ENCODE assay signal across 1 cellular context in genomic region chr14:24215495-24216344, GRCh38.
TF ChIP-seq lines count a peak whose summit lies in the region.

Gene MDP1, minus strand, starts transcription at chr14:24216066. Its CDS starts 111 bp downstream, at chr14:24215955.

TF ChIP-seq in HepG2, 621 proteins besides CTCF, POLR2A, EP300 and RAD21 (continued from another document and continues in another):
- TF ChIP-seq SKIL (CRISPR knock-in tag; IDR thresholded peaks at IDR 0.05; ENCODE audit: borderline replicate concordance): no peak; the same call in 1 of the 2 replicates
- TF ChIP-seq EZH2 (conservative IDR thresholded peaks at IDR 0.05; ENCODE audit: low read depth, low read length): no peak
- TF ChIP-seq, protein P1, sequence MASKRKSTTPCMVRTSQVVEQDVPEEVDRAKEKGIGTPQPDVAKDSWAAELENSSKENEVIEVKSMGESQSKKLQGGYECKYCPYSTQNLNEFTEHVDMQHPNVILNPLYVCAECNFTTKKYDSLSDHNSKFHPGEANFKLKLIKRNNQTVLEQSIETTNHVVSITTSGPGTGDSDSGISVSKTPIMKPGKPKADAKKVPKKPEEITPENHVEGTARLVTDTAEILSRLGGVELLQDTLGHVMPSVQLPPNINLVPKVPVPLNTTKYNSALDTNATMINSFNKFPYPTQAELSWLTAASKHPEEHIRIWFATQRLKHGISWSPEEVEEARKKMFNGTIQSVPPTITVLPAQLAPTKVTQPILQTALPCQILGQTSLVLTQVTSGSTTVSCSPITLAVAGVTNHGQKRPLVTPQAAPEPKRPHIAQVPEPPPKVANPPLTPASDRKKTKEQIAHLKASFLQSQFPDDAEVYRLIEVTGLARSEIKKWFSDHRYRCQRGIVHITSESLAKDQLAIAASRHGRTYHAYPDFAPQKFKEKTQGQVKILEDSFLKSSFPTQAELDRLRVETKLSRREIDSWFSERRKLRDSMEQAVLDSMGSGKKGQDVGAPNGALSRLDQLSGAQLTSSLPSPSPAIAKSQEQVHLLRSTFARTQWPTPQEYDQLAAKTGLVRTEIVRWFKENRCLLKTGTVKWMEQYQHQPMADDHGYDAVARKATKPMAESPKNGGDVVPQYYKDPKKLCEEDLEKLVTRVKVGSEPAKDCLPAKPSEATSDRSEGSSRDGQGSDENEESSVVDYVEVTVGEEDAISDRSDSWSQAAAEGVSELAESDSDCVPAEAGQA (IDR thresholded peaks at IDR 0.05; ENCODE audit: low read depth): peak; percentile 95
- TF ChIP-seq, protein P1 (CRISPR knock-in tag; IDR thresholded peaks at IDR 0.05; ENCODE audit: borderline replicate concordance): no peak
- TF ChIP-seq SCMH1 (CRISPR knock-in tag; IDR thresholded peaks at IDR 0.05; ENCODE audit: borderline replicate concordance): no peak
- TF ChIP-seq, protein P2, sequence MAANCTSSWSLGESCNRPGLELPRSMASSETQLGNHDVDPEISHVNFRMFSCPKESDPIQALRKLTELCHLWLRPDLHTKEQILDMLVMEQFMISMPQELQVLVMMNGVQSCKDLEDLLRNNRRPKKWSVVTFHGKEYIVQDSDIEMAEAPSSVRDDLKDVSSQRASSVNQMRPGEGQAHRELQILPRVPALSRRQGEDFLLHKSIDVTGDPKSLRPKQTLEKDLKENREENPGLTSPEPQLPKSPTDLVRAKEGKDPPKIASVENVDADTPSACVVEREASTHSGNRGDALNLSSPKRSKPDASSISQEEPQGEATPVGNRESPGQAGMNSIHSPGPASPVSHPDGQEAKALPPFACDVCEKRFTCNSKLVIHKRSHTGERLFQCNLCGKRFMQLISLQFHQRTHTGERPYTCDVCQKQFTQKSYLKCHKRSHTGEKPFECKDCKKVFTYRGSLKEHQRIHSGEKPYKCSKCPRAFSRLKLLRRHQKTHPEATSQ (CRISPR knock-in tag; IDR thresholded peaks at IDR 0.05; ENCODE audit: borderline replicate concordance): peak; percentile 98
- TF ChIP-seq ZBTB42 (CRISPR knock-in tag; IDR thresholded peaks at IDR 0.05): no peak; the same call in 1 of the 2 replicates
- TF ChIP-seq, protein P3, sequence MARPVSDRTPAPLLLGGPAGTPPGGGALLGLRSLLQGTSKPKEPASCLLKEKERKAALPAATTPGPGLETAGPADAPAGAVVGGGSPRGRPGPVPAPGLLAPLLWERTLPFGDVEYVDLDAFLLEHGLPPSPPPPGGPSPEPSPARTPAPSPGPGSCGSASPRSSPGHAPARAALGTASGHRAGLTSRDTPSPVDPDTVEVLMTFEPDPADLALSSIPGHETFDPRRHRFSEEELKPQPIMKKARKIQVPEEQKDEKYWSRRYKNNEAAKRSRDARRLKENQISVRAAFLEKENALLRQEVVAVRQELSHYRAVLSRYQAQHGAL (CRISPR knock-in tag; IDR thresholded peaks at IDR 0.05; ENCODE audit: not compliant biosample characterization): peak; percentile 99
- TF ChIP-seq, protein P4, sequence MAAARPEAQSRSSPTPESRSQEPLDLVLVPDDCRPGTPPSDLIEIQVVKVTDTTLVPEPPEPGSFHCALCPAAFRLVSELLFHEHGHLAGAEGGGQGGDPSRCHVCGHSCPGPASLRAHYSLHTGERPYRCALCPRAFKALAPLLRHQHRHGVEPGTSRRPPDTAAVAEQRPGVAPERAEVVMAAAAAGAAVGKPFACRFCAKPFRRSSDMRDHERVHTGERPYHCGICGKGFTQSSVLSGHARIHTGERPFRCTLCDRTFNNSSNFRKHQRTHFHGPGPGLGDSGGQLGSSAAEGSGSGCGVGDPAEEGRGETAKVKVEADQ (CRISPR knock-in tag; IDR thresholded peaks at IDR 0.05; ENCODE audit: borderline replicate concordance): no peak
- peak; percentile 57; the same call in 1 of the 2 replicates for TF ChIP-seq TBX3 (IDR thresholded peaks at IDR 0.05; ENCODE audit: borderline replicate concordance)
- TF ChIP-seq THYN1 (CRISPR knock-in tag; IDR thresholded peaks at IDR 0.05; ENCODE audit: borderline replicate concordance, low read depth): peak; percentile 96; the same call in 1 of the 2 replicates
- TF ChIP-seq ZEB1 (IDR thresholded peaks at IDR 0.05; ENCODE audit: insufficient replicate concordance, low read depth): no peak
- peak; percentile 99 for TF ChIP-seq ZNF501 (CRISPR knock-in tag; IDR thresholded peaks at IDR 0.05)
- TF ChIP-seq SIX1 (CRISPR knock-in tag; IDR thresholded peaks at IDR 0.05; ENCODE audit: borderline replicate concordance): peak; percentile 79
- TF ChIP-seq ZNF800 (CRISPR knock-in tag; IDR thresholded peaks at IDR 0.05): peak; percentile 99
- TF ChIP-seq, protein P5, sequence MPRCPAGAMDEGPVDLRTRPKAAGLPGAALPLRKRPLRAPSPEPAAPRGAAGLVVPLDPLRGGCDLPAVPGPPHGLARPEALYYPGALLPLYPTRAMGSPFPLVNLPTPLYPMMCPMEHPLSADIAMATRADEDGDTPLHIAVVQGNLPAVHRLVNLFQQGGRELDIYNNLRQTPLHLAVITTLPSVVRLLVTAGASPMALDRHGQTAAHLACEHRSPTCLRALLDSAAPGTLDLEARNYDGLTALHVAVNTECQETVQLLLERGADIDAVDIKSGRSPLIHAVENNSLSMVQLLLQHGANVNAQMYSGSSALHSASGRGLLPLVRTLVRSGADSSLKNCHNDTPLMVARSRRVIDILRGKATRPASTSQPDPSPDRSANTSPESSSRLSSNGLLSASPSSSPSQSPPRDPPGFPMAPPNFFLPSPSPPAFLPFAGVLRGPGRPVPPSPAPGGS (CRISPR knock-in tag; IDR thresholded peaks at IDR 0.05): no peak
- TF ChIP-seq SALL1 (CRISPR knock-in tag; IDR thresholded peaks at IDR 0.05): peak; percentile 97
- peak; percentile 98; the same call in 1 of the 2 replicates for TF ChIP-seq ZNF839 (CRISPR knock-in tag; IDR thresholded peaks at IDR 0.05; ENCODE audit: borderline replicate concordance)
- TF ChIP-seq, protein P6, sequence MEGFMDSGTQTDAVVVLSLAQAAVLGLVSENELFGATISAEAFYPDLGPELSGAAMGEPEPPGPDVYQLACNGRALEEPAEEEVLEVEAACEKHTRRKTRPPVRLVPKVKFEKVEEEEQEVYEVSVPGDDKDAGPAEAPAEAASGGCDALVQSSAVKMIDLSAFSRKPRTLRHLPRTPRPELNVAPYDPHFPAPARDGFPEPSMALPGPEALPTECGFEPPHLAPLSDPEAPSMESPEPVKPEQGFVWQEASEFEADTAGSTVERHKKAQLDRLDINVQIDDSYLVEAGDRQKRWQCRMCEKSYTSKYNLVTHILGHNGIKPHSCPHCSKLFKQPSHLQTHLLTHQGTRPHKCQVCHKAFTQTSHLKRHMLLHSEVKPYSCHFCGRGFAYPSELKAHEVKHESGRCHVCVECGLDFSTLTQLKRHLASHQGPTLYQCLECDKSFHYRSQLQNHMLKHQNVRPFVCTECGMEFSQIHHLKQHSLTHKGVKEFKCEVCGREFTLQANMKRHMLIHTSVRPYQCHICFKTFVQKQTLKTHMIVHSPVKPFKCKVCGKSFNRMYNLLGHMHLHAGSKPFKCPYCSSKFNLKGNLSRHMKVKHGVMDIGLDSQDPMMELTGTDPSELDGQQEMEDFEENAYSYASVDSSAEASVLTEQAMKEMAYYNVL (CRISPR knock-in tag; IDR thresholded peaks at IDR 0.05; ENCODE audit: borderline replicate concordance): peak; percentile 98
- peak; percentile 97 for TF ChIP-seq KDM5B (CRISPR knock-in tag; IDR thresholded peaks at IDR 0.05; ENCODE audit: borderline replicate concordance)
- no peak for TF ChIP-seq CEBPZ (IDR thresholded peaks at IDR 0.05; ENCODE audit: low read length)
- TF ChIP-seq MED8 (CRISPR knock-in tag; IDR thresholded peaks at IDR 0.05; ENCODE audit: insufficient replicate concordance): peak; percentile 94
- no peak for TF ChIP-seq JUNB (CRISPR knock-in tag; IDR thresholded peaks at IDR 0.05; ENCODE audit: borderline replicate concordance)
- peak; percentile 38; the same call in 1 of the 2 replicates for TF ChIP-seq MNT (IDR thresholded peaks at IDR 0.05)
- peak; percentile 99 for TF ChIP-seq MEIS2 (CRISPR knock-in tag; IDR thresholded peaks at IDR 0.05)
- no peak for TF ChIP-seq PRMT3 (CRISPR knock-in tag; IDR thresholded peaks at IDR 0.05; ENCODE audit: borderline replicate concordance, low read depth)
- TF ChIP-seq ZMAT3 (CRISPR knock-in tag; conservative IDR thresholded peaks at IDR 0.05): peak; percentile 97
